In genomic region chr2:118747637-118748036, GRCh38 we compare ENCODE assay signal across 28 cellular contexts.
"Had no signal": no experiment of that assay in that cellular context is flagged by ENCODE, and none has a peak within 500 bp of the region (broad histone marks: within the 10 kb centered on the region; RNA-seq: fewer than 3 reads in every experiment).

No MANE protein-coding gene starts in this region.

- H3K4me3 ChIP-seq: heart left ventricle, left ventricle myocardium inferior, lung, mucosa of descending colon, neural progenitor cell, ovary, skin epidermis, suprapubic skin, thoracic aorta, tibial nerve, uterus had no signal

- H3K27ac Mint-ChIP-seq: immature natural killer cell; memory B cell; naive thymus-derived CD4-positive, alpha-beta T cell; nephron progenitor cell; neural progenitor cell; progenitor cell of endocrine pancreas; stimulated activated effector memory CD8-positive, alpha-beta T cell treated with anti-CD3 and anti-CD28 coated beads, Interleukin-12 subunit alpha, Interleukin-12 subunit beta, amount 100 ng/mL, for 72 hours; stimulated activated naive CD8-positive, alpha-beta T cell treated with anti-CD3 and anti-CD28 coated beads, Interleukin-15, Interleukin-2, amounts not matched to agents 100 ng/mL and 50 ng/mL, for 24 hours; type B pancreatic cell had no signal

- H3K4me1 ChIP-seq: heart left ventricle, left ventricle myocardium inferior, neural progenitor cell, tibial nerve, uterus had no signal

- H3K27me3 ChIP-seq: neural progenitor cell, neutrophil, ovary, suprapubic skin, tibial nerve, uterus had no signal

- H3K9me3 ChIP-seq: neutrophil, suprapubic skin, thoracic aorta, uterus had no signal

- H3K36me3 Mint-ChIP-seq: immature natural killer cell; stimulated activated effector memory CD8-positive, alpha-beta T cell treated with anti-CD3 and anti-CD28 coated beads, Interleukin-12 subunit alpha, Interleukin-12 subunit beta, amount 100 ng/mL, for 72 hours; type B pancreatic cell had no signal

- H3K4me1 Mint-ChIP-seq: immature natural killer cell; memory B cell; naive thymus-derived CD4-positive, alpha-beta T cell; nephron progenitor cell; neural progenitor cell; stimulated activated effector memory CD8-positive, alpha-beta T cell treated with anti-CD3 and anti-CD28 coated beads, Interleukin-12 subunit alpha, Interleukin-12 subunit beta, amount 100 ng/mL, for 72 hours had no signal

- H3K36me3 ChIP-seq: heart left ventricle, left ventricle myocardium inferior, neural progenitor cell, neutrophil, ovary, suprapubic skin, thoracic aorta, tibial nerve, uterus had no signal

- H3K4me3 Mint-ChIP-seq: immature natural killer cell; memory B cell; naive thymus-derived CD4-positive, alpha-beta T cell; nephron progenitor cell; neural progenitor cell; stimulated activated effector memory CD8-positive, alpha-beta T cell treated with anti-CD3 and anti-CD28 coated beads, Interleukin-12 subunit alpha, Interleukin-12 subunit beta, amount 100 ng/mL, for 72 hours; stimulated activated naive CD8-positive, alpha-beta T cell treated with anti-CD3 and anti-CD28 coated beads, Interleukin-15, Interleukin-2, amounts not matched to agents 100 ng/mL and 50 ng/mL, for 24 hours; type B pancreatic cell had no signal

- DNase-seq: heart left ventricle; hypothalamus; immature natural killer cell; left ventricle myocardium inferior; midbrain; mucosa of descending colon; naive thymus-derived CD4-positive, alpha-beta T cell; nephron progenitor cell; occipital lobe; ovary; right cardiac atrium; stimulated activated CD4-positive, alpha-beta T cell treated with anti-CD3 and anti-CD28 coated beads, Interleukin-12 subunit alpha, Interleukin-12 subunit beta, amount 100 ng/mL, for 4 hours; stimulated activated CD4-positive, alpha-beta T cell treated with anti-CD3 and anti-CD28 coated beads, Interleukin-15, amount 100 ng/mL, for 24 hours; stimulated activated CD4-positive, alpha-beta T cell treated with anti-CD3 and anti-CD28 coated beads, Interleukin-4, amount 100 ng/mL, for 24 hours; stimulated activated naive CD4-positive, alpha-beta T cell; uterus had no signal

- H3K27ac ChIP-seq: heart left ventricle, left ventricle myocardium inferior, neural progenitor cell, neutrophil, ovary, skin epidermis, suprapubic skin, thoracic aorta, tibial nerve, uterus had no signal
